In genomic region chr14:73634333-73634833, GRCh38 we compare ENCODE assay signal across 7 cellular contexts. TPM values are rescaled to one million over a fixed set of nuclear protein-coding genes. Genes with fewer than 3 reads are reported as not detected.
DNase-seq lines count a peak whose midpoint lies in the region; ATAC-seq and TF ChIP-seq lines count a peak whose summit lies in the region.

No MANE protein-coding gene starts in this region.

- peak; percentile 58 for ATAC-seq in lung (ENCODE audit: insufficient read depth, low FRiP score)

- no peaks in the 10 kb centered on the region for H3K36me3 Mint-ChIP-seq in dendritic cell treated with granulocyte-macrophage colony-stimulating factor and Interleukin-4, amounts not matched to agents 40 ng/mL and 50 ng/mL, for 4 days (ENCODE audit: low read depth)

- TF ChIP-seq CTCF in GM13977 (IDR thresholded peaks at IDR 0.05; ENCODE audit: extremely low read depth, insufficient read depth, missing control alignments) (peak; percentile 39), lung (IDR thresholded peaks at IDR 0.05; ENCODE audit: control extremely low read depth, extremely low read depth) (peak; percentile 16)

- no peaks in the 10 kb centered on the region for H3K27me3 ChIP-seq in lung (ENCODE audit: control insufficient read depth, insufficient read depth)
- H3K27me3 ChIP-seq in thymus (ENCODE audit: control insufficient read depth, insufficient read depth) = peaks cover 14% of the 10 kb centered on the region

- H3K9me3 ChIP-seq in lung (ENCODE audit: control insufficient read depth in 2 of 2, insufficient read depth in 1 of 2, low read length in 1 of 2) = no peaks in the 10 kb centered on the region
- no peaks in the 10 kb centered on the region for H3K9me3 ChIP-seq in thymus (ENCODE audit: control insufficient read depth)

- H3K4me3 ChIP-seq in lung (peak overlapping the region; percentile 27), thymus (ENCODE audit: low read length) (peak overlapping the region; percentile 53)

- H3K27ac Mint-ChIP-seq in dendritic cell treated with granulocyte-macrophage colony-stimulating factor and Interleukin-4, amounts not matched to agents 40 ng/mL and 50 ng/mL, for 4 days = peak overlapping the region; percentile 84

- no peaks in the 10 kb centered on the region for H3K9me3 Mint-ChIP-seq in dendritic cell treated with granulocyte-macrophage colony-stimulating factor and Interleukin-4, amounts not matched to agents 40 ng/mL and 50 ng/mL, for 4 days

- DNase-seq in GM13977 (ENCODE audit: low spot score) (peak; percentile 45), NCI-H345 (lab: John Stamatoyannopoulos, UW) (peak; percentile 61), lung (ENCODE audit: low spot score) (peak; percentile 31), NCI-H526 treated with DMSO at 0.1 percent for 48 hours (lab: John Stamatoyannopoulos, UW) (no peak)
- no peak for DNase-seq in stimulated activated CD4-positive, alpha-beta T cell treated with anti-CD3 and anti-CD28 coated beads, Interleukin-4, amount 100 ng/mL, for 24 hours

- H3K27ac ChIP-seq in lung (ENCODE audit: low read depth in 1 of 2, low read length in 1 of 2) (peak overlapping the region in 1 of 2 donors; percentile 14), thymus (ENCODE audit: low read depth) (no peak overlapping the region)

- intact Hi-C loops in dendritic cell treated with granulocyte-macrophage colony-stimulating factor and Interleukin-4, amounts not matched to agents 40 ng/mL and 50 ng/mL, for 4 days (cut with micrococcal nuclease) = no loop called here

- H3K27me3 Mint-ChIP-seq in dendritic cell treated with granulocyte-macrophage colony-stimulating factor and Interleukin-4, amounts not matched to agents 40 ng/mL and 50 ng/mL, for 4 days = peaks cover 41% of the 10 kb centered on the region

- H3K36me3 ChIP-seq in lung (ENCODE audit: control insufficient read depth in 2 of 2, insufficient read depth in 2 of 2, low read length in 2 of 2) (no peaks in the 10 kb centered on the region), thymus (ENCODE audit: control insufficient read depth, insufficient read depth) (no peaks in the 10 kb centered on the region)

- H3K4me1 Mint-ChIP-seq in dendritic cell treated with granulocyte-macrophage colony-stimulating factor and Interleukin-4, amounts not matched to agents 40 ng/mL and 50 ng/mL, for 4 days (ENCODE audit: low read depth) = peaks cover 15% of the 10 kb centered on the region

- H3K4me1 ChIP-seq in lung (ENCODE audit: control insufficient read depth in 2 of 2, insufficient read depth in 2 of 2, low read length in 2 of 2) (no peaks in the 10 kb centered on the region), thymus (ENCODE audit: control insufficient read depth, insufficient read depth, low read length) (peaks cover 10% of the 10 kb centered on the region)

- H3K4me3 Mint-ChIP-seq in dendritic cell treated with granulocyte-macrophage colony-stimulating factor and Interleukin-4, amounts not matched to agents 40 ng/mL and 50 ng/mL, for 4 days = peak overlapping the region; percentile 86

- WGBS in lung, 2 donors = 14 to 18% methylated on average over 30 to 31 of the region's 31 CpGs
- 12% methylated on average over 31 of the region's 31 CpGs for WGBS in thymus

- in situ Hi-C loops in GM13977 (cut with MboI; ENCODE audit: low pct_unique_long_range_greater_than_20kb, low sequenced_read_pairs, unreplicated experiment) = loop anchor here (5.0 kb wide), 1 partner anchor 127 kb away; no protein-coding TSS in a partner anchor

RNA-seq across cellular contexts. Expression of gene DNAL1, which starts 10.4 kb away (rescaled TPM):
- 10 to 100 TPM; 25.0 to 25.5 TPM for total RNA-seq in lung
- polyA plus RNA-seq in lung = 1 to 10 TPM; 5.7 to 8.3 TPM
- 4.1 TPM for polyA plus RNA-seq in thymus

RNA-seq across cellular contexts. Expression of gene ACOT6, which starts 22.1 kb away (rescaled TPM):
- not detected for total RNA-seq in lung
- polyA plus RNA-seq in lung (not detected), thymus (0.05 TPM)

RNA-seq across cellular contexts. Expression of gene ACOT4, which starts 42.7 kb away (rescaled TPM):
- 1 to 10 TPM in 1 of 2 donors, under 1 TPM in 1; 0.60 to 4.2 TPM for total RNA-seq in lung
- polyA plus RNA-seq in lung (1 to 10 TPM; 1.8 to 2.3 TPM), thymus (1.6 TPM)

Comparison
In these comparisons a context has a peak if more than half of its experiments do, and no peak if none do; other contexts are left out.
1. DNase-seq: peak in GM13977 (single experiment), NCI-H345 (single experiment) and lung (single experiment); none in NCI-H526 treated with DMSO at 0.1 percent for 48 hours (single experiment) and stimulated activated CD4-positive, alpha-beta T cell treated with anti-CD3 and anti-CD28 coated beads, Interleukin-4, amount 100 ng/mL, for 24 hours (single experiment).